17 cellular contexts compared by ENCODE assay signal in genomic region chr10:36778600-36778999, GRCh38.
DNase-seq lines count a peak whose midpoint lies in the region; ATAC-seq, FAIRE-seq and TF ChIP-seq lines count a peak whose summit lies in the region.
"Had no signal": no experiment of that assay in that cellular context is flagged by ENCODE, and none has a peak within 500 bp of the region (broad histone marks: within the 10 kb centered on the region; RNA-seq: fewer than 3 reads in every experiment).

No MANE protein-coding gene starts in this region.

- H3K36me3 ChIP-seq in cardiac muscle cell (no peaks in the 10 kb centered on the region), PC-3 (ENCODE audit: low read depth, low read length) (no peaks in the 10 kb centered on the region), endothelial cell of umbilical vein (ENCODE audit: control insufficient read depth in 2 of 2, extremely low read depth in 1 of 2, insufficient read depth in 2 of 2, low read length in 2 of 2) (no peaks in the 10 kb centered on the region), smooth muscle cell (ENCODE audit: low read depth) (no peaks in the 10 kb centered on the region)
- H3K36me3 ChIP-seq: HAP-1 had no signal

- H2AFZ ChIP-seq in PC-3 (ENCODE audit: low read length) (peak overlapping the region; percentile 20), endothelial cell of umbilical vein (ENCODE audit: low read depth, low read length) (no peak overlapping the region), smooth muscle cell (ENCODE audit: low read depth) (peak overlapping the region; percentile 42)

- H3K27ac ChIP-seq in cardiac muscle cell, result peak overlapping the region; percentile 67
- H3K27ac ChIP-seq in PC-3 (ENCODE audit: low read length), result peak overlapping the region; percentile 13
- no peak overlapping the region for H3K27ac ChIP-seq in endothelial cell of umbilical vein (ENCODE audit: insufficient read depth, low read depth, low read length)
- no peak overlapping the region for H3K27ac ChIP-seq in smooth muscle cell (ENCODE audit: low read depth)
- H3K27ac ChIP-seq: C4-2B, HL-60 had no signal

- no peak for TF ChIP-seq POLR2A in endothelial cell of umbilical vein (IDR thresholded peaks at IDR 0.05; ENCODE audit: low read depth, low read length)

- no peak overlapping the region for H3K4me3 ChIP-seq in cardiac muscle cell
- H3K4me3 ChIP-seq in PC-3 (ENCODE audit: low read length), result no peak overlapping the region
- no peak overlapping the region for H3K4me3 ChIP-seq in endothelial cell of umbilical vein (replicated peaks in 1 of 3; ENCODE audit: insufficient read depth in 1 of 3, low read depth in 1 of 3, low read length in 3 of 3)
- no peak overlapping the region for H3K4me3 ChIP-seq in smooth muscle cell
- H3K4me3 ChIP-seq: HAP-1 had no signal

- H3K9me3 Mint-ChIP-seq in activated naive CD4-positive, alpha-beta T cell treated with anti-CD3 and anti-CD28 coated beads, Interleukin-2, amount 50 U/mL, for 72 hours, result peaks cover 15% of the 10 kb centered on the region in 2 donors

- intact Hi-C loops in Right ventricle myocardium superior (cut with DNase I), result loop anchor here (2.0 kb wide), 1 partner anchor 1142 kb away; no protein-coding TSS in a partner anchor
- intact Hi-C loops in PC-3 (cut with micrococcal nuclease), result loop anchor here (2.0 to 5.0 kb wide), 4 partner anchors 386 to 866 kb away; no protein-coding TSS in a partner anchor
- intact Hi-C loops in endothelial cell of umbilical vein (cut with micrococcal nuclease), result loop anchor here (2.0 kb wide), 1 partner anchor 606 kb away; no protein-coding TSS in a partner anchor

- no peaks in the 10 kb centered on the region for H3K79me2 ChIP-seq in PC-3 (ENCODE audit: low read length)
- no peaks in the 10 kb centered on the region for H3K79me2 ChIP-seq in endothelial cell of umbilical vein (ENCODE audit: control insufficient read depth, insufficient read depth, low read length)
- H3K79me2 ChIP-seq in smooth muscle cell (ENCODE audit: low read depth), result no peaks in the 10 kb centered on the region

- TF ChIP-seq CTCF in cardiac muscle cell (IDR thresholded peaks at IDR 0.05; ENCODE audit: low read depth, low read length) (no peak), PC-3 (conservative IDR thresholded peaks at IDR 0.05; ENCODE audit: low read depth, low read length) (no peak), endothelial cell of umbilical vein (IDR thresholded peaks at IDR 0.05; ENCODE audit: extremely low read depth in 1 of 2, insufficient read depth in 1 of 2, low read depth in 1 of 2, low read length in 2 of 2) (no peak), smooth muscle cell (IDR thresholded peaks at IDR 0.05; ENCODE audit: borderline replicate concordance, insufficient read depth, poor library complexity, severe bottlenecking) (no peak)

- H3K9me2 ChIP-seq in PC-3 (replicated peaks; ENCODE audit: low read length), result no peaks in the 10 kb centered on the region

- no peaks in the 10 kb centered on the region for H3K9me1 ChIP-seq in endothelial cell of umbilical vein (replicated peaks; ENCODE audit: control insufficient read depth, extremely low read depth, insufficient read depth, low read length)

- H4K20me1 ChIP-seq in PC-3 (ENCODE audit: low read length) (no peaks in the 10 kb centered on the region), endothelial cell of umbilical vein (replicated peaks; ENCODE audit: control insufficient read depth, extremely low read depth, insufficient read depth, low read length) (no peaks in the 10 kb centered on the region), smooth muscle cell (ENCODE audit: low read depth) (no peaks in the 10 kb centered on the region)

- peak in 1 of 2 donors; percentile 84 for DNase-seq in cardiac muscle cell (ENCODE audit: low read depth in 1 of 2, low spot score in 1 of 2)
- no peak for DNase-seq in Right ventricle myocardium superior
- peak; percentile 39 for DNase-seq in PC-3
- DNase-seq in endothelial cell of umbilical vein (ENCODE audit: low read depth, low spot score), result peak; percentile 43
- DNase-seq in smooth muscle cell (lab: John Stamatoyannopoulos, UW; ENCODE audit: unreplicated experiment), result no peak
- DNase-seq in activated naive CD4-positive, alpha-beta T cell treated with anti-CD3 and anti-CD28 coated beads, Interleukin-2, amount 50 U/mL, for 72 hours (ENCODE audit: low spot score in 2 of 2), result no peak
- DNase-seq: CD4-positive, alpha-beta T cell; DMS79 had no signal

- H3K27ac Mint-ChIP-seq in activated naive CD4-positive, alpha-beta T cell treated with anti-CD3 and anti-CD28 coated beads, Interleukin-2, amount 50 U/mL, for 72 hours, result no peak overlapping the region
- H3K27ac Mint-ChIP-seq: CD4-positive, alpha-beta T cell had no signal

- H3F3A ChIP-seq in PC-3 (ENCODE audit: low read length, unreplicated experiment), result no peaks in the 10 kb centered on the region
- no peaks in the 10 kb centered on the region for H3F3A ChIP-seq in smooth muscle cell (ENCODE audit: low read depth)

- H3K9me3 ChIP-seq in cardiac muscle cell (ENCODE audit: low read depth) (no peaks in the 10 kb centered on the region), PC-3 (ENCODE audit: low read length) (no peaks in the 10 kb centered on the region), endothelial cell of umbilical vein (replicated peaks; ENCODE audit: control insufficient read depth, insufficient read depth, low read length) (no peaks in the 10 kb centered on the region), smooth muscle cell (replicated peaks; ENCODE audit: low read depth) (no peaks in the 10 kb centered on the region)
- H3K9me3 ChIP-seq: Caco-2, HAP-1 had no signal

- no peak for ATAC-seq in Right ventricle myocardium superior (ENCODE audit: poor library complexity)
- peak; percentile 16 for ATAC-seq in PC-3
- ATAC-seq in GM18907 (IDR thresholded peaks at IDR 0.05; ENCODE audit: unreplicated experiment), result no peak
- ATAC-seq in activated naive CD4-positive, alpha-beta T cell treated with anti-CD3 and anti-CD28 coated beads, Interleukin-2, amount 50 U/mL, for 72 hours, result no peak
- no peak for ATAC-seq in GM18873 (IDR thresholded peaks at IDR 0.05; ENCODE audit: low FRiP score, unreplicated experiment)

- no peak for FAIRE-seq in endothelial cell of umbilical vein (lab: Jason Lieb, UNC)
- FAIRE-seq: GM12892, GM18507, GM19239 had no signal

- peaks cover 42% of the 10 kb centered on the region for H3K4me1 ChIP-seq in cardiac muscle cell (ENCODE audit: low read depth)
- peaks cover 24% of the 10 kb centered on the region for H3K4me1 ChIP-seq in PC-3 (ENCODE audit: insufficient read depth, low read length)
- no peaks in the 10 kb centered on the region for H3K4me1 ChIP-seq in endothelial cell of umbilical vein (ENCODE audit: control insufficient read depth, extremely low read depth, insufficient read depth, low read length)
- H3K4me1 ChIP-seq in smooth muscle cell (ENCODE audit: low read depth), result no peaks in the 10 kb centered on the region
- H3K4me1 ChIP-seq: Caco-2, HAP-1 had no signal

- H3K4me2 ChIP-seq in PC-3 (ENCODE audit: low read length), result no peak overlapping the region
- no peak overlapping the region for H3K4me2 ChIP-seq in endothelial cell of umbilical vein (ENCODE audit: insufficient read depth, low read length)
- H3K4me2 ChIP-seq in smooth muscle cell, result no peak overlapping the region

- dilution Hi-C loops in endothelial cell of umbilical vein (cut with MboI; ENCODE audit: extremely low pct_ligation_motif_present, low sequenced_read_pairs), result no loop called here

- POLR2A ChIA-PET in PC-3 (lab: Charles Lee; ENCODE audit: unreplicated experiment), result no interaction called here
- POLR2A ChIA-PET in endothelial cell of umbilical vein (lab: Charles Lee), result no interaction called here

- BruUV-seq in PC-3 (replicated peaks; lab: Mats Ljungman, UMichigan) (no TSS peak), endothelial cell of umbilical vein (replicated peaks; lab: Mats Ljungman, UMichigan) (no TSS peak)

- H3K36me3 Mint-ChIP-seq in activated naive CD4-positive, alpha-beta T cell treated with anti-CD3 and anti-CD28 coated beads, Interleukin-2, amount 50 U/mL, for 72 hours, result no peaks in the 10 kb centered on the region

- H3K9ac ChIP-seq in PC-3 (ENCODE audit: low read length), result peak overlapping the region; percentile 40
- H3K9ac ChIP-seq in endothelial cell of umbilical vein (replicated peaks; ENCODE audit: extremely low read depth, insufficient read depth, low read length), result no peak overlapping the region
- H3K9ac ChIP-seq in smooth muscle cell (ENCODE audit: low read depth), result no peak overlapping the region

- H3K27me3 ChIP-seq in cardiac muscle cell, result no peaks in the 10 kb centered on the region
- no peaks in the 10 kb centered on the region for H3K27me3 ChIP-seq in PC-3 (ENCODE audit: low read length)
- H3K27me3 ChIP-seq in endothelial cell of umbilical vein (ENCODE audit: control insufficient read depth in 2 of 2, insufficient read depth in 2 of 2, low read length in 2 of 2), result no peaks in the 10 kb centered on the region
- no peaks in the 10 kb centered on the region for H3K27me3 ChIP-seq in smooth muscle cell (ENCODE audit: low read depth)

- CTCF ChIA-PET in PC-3 (lab: Charles Lee), result interaction anchor here (0.5 to 4.0 kb wide), 14 partner anchors 40 to 1203 kb away, joined by 3 to 98 read pairs (median 10); no protein-coding TSS in a partner anchor
- CTCF ChIA-PET in endothelial cell of umbilical vein (lab: Charles Lee), result interaction anchor here (1.0 to 6.9 kb wide), 14 partner anchors 53 to 1659 kb away, joined by 4 to 316 read pairs (median 11); no protein-coding TSS in a partner anchor

TF ChIP-seq in endothelial cell of umbilical vein, 7 proteins besides CTCF, POLR2A, EP300 and RAD21:
- TF ChIP-seq MAX (IDR thresholded peaks at IDR 0.05; ENCODE audit: insufficient read depth, insufficient read length) (no peak), JUN (IDR thresholded peaks at IDR 0.05; ENCODE audit: borderline replicate concordance, insufficient read depth, insufficient read length, low read depth) (no peak), POLR2AphosphoS5 (IDR thresholded peaks at IDR 0.05; ENCODE audit: insufficient read depth, low read depth, low read length) (no peak), FOS (IDR thresholded peaks at IDR 0.05; ENCODE audit: borderline replicate concordance, insufficient read depth, low read length) (no peak), MYC (IDR thresholded peaks at IDR 0.05; ENCODE audit: low read depth, low read length) (no peak), EZH2 (IDR thresholded peaks at IDR 0.05; ENCODE audit: borderline replicate concordance, low read depth, low read length, severe bottlenecking) (no peak), GATA2 (IDR thresholded peaks at IDR 0.05; ENCODE audit: insufficient read depth, insufficient read length, low read depth, low read length) (no peak)
TF ChIP-seq in endothelial cell of umbilical vein: peak in this region for 0.

Comparison
In these comparisons a context has a peak if more than half of its experiments do, and no peak if none do; other contexts are left out.
1. DNase-seq: peak in PC-3 (single experiment) and endothelial cell of umbilical vein (single experiment); none in Right ventricle myocardium superior (single experiment), smooth muscle cell (single experiment) and activated naive CD4-positive, alpha-beta T cell treated with anti-CD3 and anti-CD28 coated beads, Interleukin-2, amount 50 U/mL, for 72 hours (0 of 2).
2. H3K27ac ChIP-seq: peak in cardiac muscle cell (single experiment) and PC-3 (single experiment); none in endothelial cell of umbilical vein (single experiment) and smooth muscle cell (single experiment).